Comparison of ENCODE assay signal across 8 cellular contexts in the genomic region with DNA sequence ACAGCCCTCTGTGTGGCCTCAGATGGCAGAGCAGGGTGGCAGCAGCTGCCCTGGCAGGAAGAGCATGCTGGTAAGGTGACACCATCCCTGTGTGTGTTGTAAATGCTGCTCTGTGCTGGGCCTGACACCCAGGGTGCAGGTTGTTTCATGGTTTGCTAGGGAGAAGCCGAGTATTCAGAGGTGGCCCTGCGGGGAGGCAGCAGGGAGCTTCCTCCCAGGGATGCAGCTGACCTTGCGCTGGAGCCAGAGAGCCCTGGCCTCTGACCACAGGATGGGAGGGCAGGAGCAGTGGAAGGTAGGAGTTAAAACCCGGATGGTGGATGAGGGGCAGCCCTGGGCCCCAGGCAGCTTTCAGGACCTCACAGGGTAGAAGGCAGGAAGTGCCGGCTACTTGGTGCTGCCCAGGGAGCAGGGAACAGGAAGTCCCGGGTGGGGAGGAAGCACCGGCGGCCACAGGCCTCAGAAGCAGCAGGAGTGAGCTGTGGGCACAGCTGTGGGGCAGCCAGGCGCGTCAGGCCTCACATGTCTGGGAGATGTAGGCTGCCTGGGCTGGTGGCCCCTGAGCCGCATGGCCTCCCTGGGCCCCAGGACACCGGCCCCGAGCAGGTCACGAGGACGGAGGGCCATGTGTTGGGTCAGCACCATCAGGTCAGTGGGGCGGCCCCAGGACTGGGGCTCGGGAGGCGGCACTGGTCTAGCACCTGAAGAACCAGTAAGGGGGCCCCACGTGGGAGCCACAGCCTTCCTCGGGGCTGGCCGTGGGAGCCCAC. TPM values are rescaled to one million over a fixed set of nuclear protein-coding genes. Genes with fewer than 3 reads are reported as not detected.
DNase-seq lines count a peak whose midpoint lies in the region; ATAC-seq and TF ChIP-seq lines count a peak whose summit lies in the region.

No MANE protein-coding gene starts in this region.

- no TSS peak for BruUV-seq in Caco-2 (replicated peaks; lab: Mats Ljungman, UMichigan)

- H3K4me3 Mint-ChIP-seq in Caco-2 (ENCODE audit: unreplicated experiment): no peak overlapping the region
- peak overlapping the region; percentile 87 to 99 (median 88) for H3K4me3 Mint-ChIP-seq in immature natural killer cell

- H3K36me3 Mint-ChIP-seq in Caco-2 (ENCODE audit: insufficient read depth, unreplicated experiment) (peaks cover 11% of the 10 kb centered on the region), immature natural killer cell (peaks cover 8 to 14% (median 11%) of the 10 kb centered on the region in 3 donors)

- CTCF ChIA-PET in Caco-2 (lab: Charles Lee): no interaction called here

- no peaks in the 10 kb centered on the region for H3K4me1 ChIP-seq in Caco-2

- H3K9me3 ChIP-seq in Caco-2: no peaks in the 10 kb centered on the region; the same call in 1 of the 2 replicates

- intact Hi-C loops in Caco-2 (cut with micrococcal nuclease; ENCODE audit: unreplicated experiment): no loop called here

- H3K9me3 Mint-ChIP-seq in Caco-2 (ENCODE audit: unreplicated experiment): no peaks in the 10 kb centered on the region
- H3K9me3 Mint-ChIP-seq in immature natural killer cell: no peaks in the 10 kb centered on the region

- H3K36me3 ChIP-seq in Caco-2 (ENCODE audit: control insufficient read depth, insufficient read depth, low read length): no peaks in the 10 kb centered on the region

- no peak for DNase-seq in Caco-2
- peak in 52 of 76 experiments; percentile 2 to 63 (median 39) for DNase-seq in HUDEP-2 (lab: John Stamatoyannopoulos, UW; ENCODE audit: unreplicated experiment in 76 of 76)
- peak; percentile 97 for DNase-seq in SKM-1 (lab: John Stamatoyannopoulos, UW; ENCODE audit: unreplicated experiment)
- DNase-seq in astrocyte of the hippocampus (ENCODE audit: low read depth, low spot score): peak; percentile 59
- peak; percentile 81 to 83 (median 82) for DNase-seq in immature natural killer cell
- DNase-seq in stimulated activated CD4-positive, alpha-beta T cell treated with anti-CD3 and anti-CD28 coated beads, Interleukin-15, amount 100 ng/mL, for 24 hours: peak; percentile 82
- no peak for DNase-seq in NCI-H2227 (lab: John Stamatoyannopoulos, UW; ENCODE audit: unreplicated experiment)

- H3K27ac Mint-ChIP-seq in Caco-2 (ENCODE audit: unreplicated experiment) (peak overlapping the region; percentile 65), immature natural killer cell (peak overlapping the region; percentile 85 to 99 (median 97))

- ATAC-seq in GM21360 (IDR thresholded peaks at IDR 0.05; ENCODE audit: unreplicated experiment): peak; percentile 52

- no peak overlapping the region for H3K4me3 ChIP-seq in Caco-2 (ENCODE audit: low read depth, low read length)

- no peaks in the 10 kb centered on the region for H3K27me3 ChIP-seq in Caco-2 (replicated peaks; ENCODE audit: control insufficient read depth, insufficient read depth, low read length)

- POLR2A ChIA-PET in Caco-2 (lab: Charles Lee): no interaction called here

- H3K4me1 Mint-ChIP-seq in Caco-2 (ENCODE audit: low read depth, unreplicated experiment): peaks cover 3% of the 10 kb centered on the region
- H3K4me1 Mint-ChIP-seq in immature natural killer cell: peaks cover 56 to 63% of the 10 kb centered on the region in 2 donors

- H3K27me3 Mint-ChIP-seq in Caco-2 (ENCODE audit: insufficient read depth, unreplicated experiment) (no peaks in the 10 kb centered on the region), immature natural killer cell (ENCODE audit: low read depth in 3 of 3) (peaks cover 5 to 13% (median 5%) of the 10 kb centered on the region in 3 donors)

- TF ChIP-seq CTCF in Caco-2 (IDR thresholded peaks at IDR 0.05; ENCODE audit: insufficient read depth in 1 of 2, low read depth in 1 of 2, low read length in 1 of 2, severe bottlenecking in 1 of 2, unreplicated experiment in 1 of 2): no peak

RNA-seq across cellular contexts. Expression of a gene that starts 19.1 kb away (rescaled TPM):
- 44.4 and 48.5 TPM in 2 replicates for total RNA-seq in Caco-2 (2022)
- polyA plus RNA-seq in immature natural killer cell: 10 to 100 TPM; 12.6 to 71.0 (median 22.7) TPM

RNA-seq across cellular contexts. Expression of a gene that starts 31.6 kb away (rescaled TPM):
- 222 and 242 TPM in 2 replicates for total RNA-seq in Caco-2 (2022)
- polyA plus RNA-seq in immature natural killer cell: 100 to 1,000 TPM; 207 to 318 (median 314) TPM

RNA-seq across cellular contexts. Expression of a gene that starts 55.9 kb away (rescaled TPM):
- total RNA-seq in Caco-2 (2022): 35.8 and 36.3 TPM in 2 replicates
- polyA plus RNA-seq in immature natural killer cell: 10 to 100 TPM; 35.1 to 43.7 (median 40.2) TPM

Comparison
In these comparisons a context has a peak if more than half of its experiments do, and no peak if none do; other contexts are left out.
1. DNase-seq: peak in HUDEP-2 (52 of 76), SKM-1 (single experiment), astrocyte of the hippocampus (single experiment), immature natural killer cell (3 of 3) and stimulated activated CD4-positive, alpha-beta T cell treated with anti-CD3 and anti-CD28 coated beads, Interleukin-15, amount 100 ng/mL, for 24 hours (single experiment); none in Caco-2 (0 of 2) and NCI-H2227 (single experiment).